In genomic region chr1:218665216-218665615, GRCh38 we compare ENCODE assay signal across 8 cellular contexts.
A peak's percentile ranks its signal among the peaks of the same experiment; 100 is the strongest.
DNase-seq lines count a peak whose midpoint lies in the region; ATAC-seq and TF ChIP-seq lines count a peak whose summit lies in the region.
"Had no signal": no experiment of that assay in that cellular context is flagged by ENCODE, and none has a peak within 500 bp of the region (broad histone marks: within the 10 kb centered on the region; RNA-seq: fewer than 3 reads in every experiment).

No MANE protein-coding gene starts in this region.

- no peaks in the 10 kb centered on the region for H3K27me3 ChIP-seq in thyroid gland

- intact Hi-C loops in lower leg skin (cut with DNase I; ENCODE audit: low total_unique reads) (no loop called here), thyroid gland (cut with DNase I) (no loop called here)

- peak; percentile 87 for DNase-seq in M059J (ENCODE audit: low read depth)
- DNase-seq in coronary artery (ENCODE audit: low spot score) = peak; percentile 85
- peak; percentile 39 to 85 for DNase-seq in lower leg skin (ENCODE audit: low spot score in 2 of 2)
- DNase-seq in thyroid gland = peak; percentile 16 to 39
- DNase-seq in stimulated activated naive CD8-positive, alpha-beta T cell treated with anti-CD3 and anti-CD28 coated beads, Interleukin-15, Interleukin-2, amounts not matched to agents 100 U/mL and 50 U/mL, for 24 hours = no peak
- DNase-seq in GM13977 (ENCODE audit: low spot score) = no peak

- in situ Hi-C loops in GM13977 (cut with MboI; ENCODE audit: low pct_unique_long_range_greater_than_20kb, low sequenced_read_pairs, unreplicated experiment) = no loop called here

- ATAC-seq in stimulated activated naive CD8-positive, alpha-beta T cell treated with anti-CD3 and anti-CD28 coated beads, Interleukin-15, Interleukin-2, amounts not matched to agents 100 U/mL and 50 U/mL, for 24 hours = no peak
- ATAC-seq in GM21390 (IDR thresholded peaks at IDR 0.05; ENCODE audit: unreplicated experiment) = no peak
- ATAC-seq: left lobe of liver had no signal

- H3K27ac ChIP-seq in coronary artery = peak overlapping the region; percentile 24 to 41
- H3K27ac ChIP-seq in thyroid gland = no peak overlapping the region

- H3K4me1 ChIP-seq in thyroid gland = peaks cover 0 to 6% of the 10 kb centered on the region in 2 donors

- TF ChIP-seq CTCF in coronary artery (IDR thresholded peaks at IDR 0.05) = no peak
- TF ChIP-seq CTCF in lower leg skin (IDR thresholded peaks at IDR 0.05) = no peak
- no peak for TF ChIP-seq CTCF in thyroid gland (IDR thresholded peaks at IDR 0.05)
- no peak for TF ChIP-seq CTCF in GM13977 (IDR thresholded peaks at IDR 0.05; ENCODE audit: extremely low read depth, insufficient read depth, missing control alignments)

- no peaks in the 10 kb centered on the region for H3K36me3 ChIP-seq in thyroid gland

- H3K4me3 ChIP-seq in coronary artery (peak overlapping the region; percentile 4), lower leg skin (ENCODE audit: low read depth, poor library complexity, severe bottlenecking) (no peak overlapping the region), thyroid gland (replicated peaks in 1 of 3) (no peak overlapping the region)

- WGBS in lower leg skin, 2 donors = 23 to 38% methylated on average over 4 of the region's 4 CpGs
- 53 to 57% methylated on average over 4 of the region's 4 CpGs for WGBS in thyroid gland, 2 donors

- H3K9me3 ChIP-seq in thyroid gland = no peaks in the 10 kb centered on the region

- TF ChIP-seq POLR2A in lower leg skin (IDR thresholded peaks at IDR 0.05) (no peak), thyroid gland (IDR thresholded peaks at IDR 0.05) (no peak)

Comparison
In these comparisons a context has a peak if more than half of its experiments do, and no peak if none do; other contexts are left out.
1. DNase-seq: peak in M059J (single experiment), coronary artery (single experiment), lower leg skin (2 of 2) and thyroid gland (2 of 2); none in stimulated activated naive CD8-positive, alpha-beta T cell treated with anti-CD3 and anti-CD28 coated beads, Interleukin-15, Interleukin-2, amounts not matched to agents 100 U/mL and 50 U/mL, for 24 hours (single experiment) and GM13977 (single experiment).
2. H3K27ac ChIP-seq: peak in coronary artery (2 of 2); none in thyroid gland (0 of 3).